In genomic region chr17:63842540-63843386, GRCh38 we compare ENCODE assay signal across 1 cellular context.
A peak's percentile ranks its signal among the peaks of the same experiment; 100 is the strongest.
TF ChIP-seq lines count a peak whose summit lies in the region.

Gene SMARCD2 (minus strand): TSS chr17:63842685. CDS start chr17:63842674, 11 bp downstream.

TF ChIP-seq in GM12878, 131 proteins besides CTCF, POLR2A, EP300 and RAD21 (continued from another document and continues in another):
- TF ChIP-seq ZBTB4 (CRISPR knock-in tag; IDR thresholded peaks at IDR 0.05), result no peak
- TF ChIP-seq ELK1 (IDR thresholded peaks at IDR 0.05; ENCODE audit: low read depth, low read length), result peak; percentile 73
- peak; percentile 68 for TF ChIP-seq PKNOX1 (IDR thresholded peaks at IDR 0.05)
- TF ChIP-seq EZH2 (IDR thresholded peaks at IDR 0.05; ENCODE audit: borderline replicate concordance, control insufficient read depth, low read depth, low read length), result no peak
- peak; percentile 51 for TF ChIP-seq BCL3 (IDR thresholded peaks at IDR 0.05; ENCODE audit: borderline replicate concordance, insufficient read depth, low read depth, low read length, poor library complexity, severe bottlenecking)
- no peak for TF ChIP-seq USF1 (IDR thresholded peaks at IDR 0.05; ENCODE audit: borderline replicate concordance, extremely low read length, insufficient read depth, low read depth, low read length)
- peak; percentile 62; the same call in 1 of the 2 replicates for TF ChIP-seq IRF4 (IDR thresholded peaks at IDR 0.05; ENCODE audit: low read depth, low read length)
- no peak for TF ChIP-seq HDAC6 (IDR thresholded peaks at IDR 0.05; ENCODE audit: unreplicated experiment)
- TF ChIP-seq CBX5 (IDR thresholded peaks at IDR 0.05; ENCODE audit: low read depth), result no peak
- TF ChIP-seq BRCA1 (IDR thresholded peaks at IDR 0.05; ENCODE audit: low read depth, low read length), result peak; percentile 82
- TF ChIP-seq EED (IDR thresholded peaks at IDR 0.05; ENCODE audit: low read depth), result peak; percentile 74
- TF ChIP-seq TBL1XR1 (IDR thresholded peaks at IDR 0.05; ENCODE audit: low read depth, low read length), result peak; percentile 79; the same call in 1 of the 2 replicates
- TF ChIP-seq TCF12 (IDR thresholded peaks at IDR 0.05; ENCODE audit: low read depth, low read length), result 0 out of 2 replicates have a peak, but pooled peaks have one; percentile 13
- TF ChIP-seq BCL11A (IDR thresholded peaks at IDR 0.05; ENCODE audit: low read depth, low read length), result peak; percentile 66
- TF ChIP-seq CBX3 (IDR thresholded peaks at IDR 0.05; ENCODE audit: borderline replicate concordance, low read depth), result no peak
- TF ChIP-seq NFYA (IDR thresholded peaks at IDR 0.05; ENCODE audit: borderline replicate concordance, low read depth, low read length), result no peak
- TF ChIP-seq PAX8 (IDR thresholded peaks at IDR 0.05), result no peak
- TF ChIP-seq EGR1 (IDR thresholded peaks at IDR 0.05; ENCODE audit: borderline replicate concordance in 1 of 2, low read depth in 2 of 2, low read length in 2 of 2), result peak in 1 of 2 experiments; percentile 76; a peak in 2 of 3 replicates
- TF ChIP-seq ZNF687 (IDR thresholded peaks at IDR 0.05), result peak; percentile 98
- TF ChIP-seq NFXL1 (IDR thresholded peaks at IDR 0.05; ENCODE audit: borderline replicate concordance), result no peak
- peak; percentile 100 for TF ChIP-seq LARP7 (IDR thresholded peaks at IDR 0.05)
- TF ChIP-seq YY1 (IDR thresholded peaks at IDR 0.05; ENCODE audit: low read depth, low read length), result peak; percentile 93
- TF ChIP-seq IRF3 (IDR thresholded peaks at IDR 0.05), result no peak
- peak; percentile 99 for TF ChIP-seq SP1 (IDR thresholded peaks at IDR 0.05; ENCODE audit: low read depth, low read length)
- no peak for TF ChIP-seq ZNF274 (IDR thresholded peaks at IDR 0.05; ENCODE audit: insufficient read depth, insufficient read length)
- no peak for TF ChIP-seq KAT2A (conservative IDR thresholded peaks at IDR 0.05; ENCODE audit: control insufficient read depth, low read depth, low read length)
- peak; percentile 17 for TF ChIP-seq CUX1 (IDR thresholded peaks at IDR 0.05; ENCODE audit: insufficient replicate concordance, low read depth, low read length)
- TF ChIP-seq REST (IDR thresholded peaks at IDR 0.05; ENCODE audit: low read depth, low read length), result no peak
- TF ChIP-seq NR2C2 (IDR thresholded peaks at IDR 0.05; ENCODE audit: borderline replicate concordance, control insufficient read depth, insufficient read length, low read depth), result peak; percentile 90
- no peak for TF ChIP-seq KDM1A (IDR thresholded peaks at IDR 0.05; ENCODE audit: borderline replicate concordance)
- TF ChIP-seq SMC3 (IDR thresholded peaks at IDR 0.05; ENCODE audit: borderline replicate concordance, low read length), result 0 out of 2 replicates have a peak, but pooled peaks have one; percentile 9
- TF ChIP-seq CBFB (IDR thresholded peaks at IDR 0.05; ENCODE audit: low read depth), result peak; percentile 68; the same call in 1 of the 2 replicates
- no peak for TF ChIP-seq SMAD5 (IDR thresholded peaks at IDR 0.05; ENCODE audit: low read depth)
